In the genomic region with DNA sequence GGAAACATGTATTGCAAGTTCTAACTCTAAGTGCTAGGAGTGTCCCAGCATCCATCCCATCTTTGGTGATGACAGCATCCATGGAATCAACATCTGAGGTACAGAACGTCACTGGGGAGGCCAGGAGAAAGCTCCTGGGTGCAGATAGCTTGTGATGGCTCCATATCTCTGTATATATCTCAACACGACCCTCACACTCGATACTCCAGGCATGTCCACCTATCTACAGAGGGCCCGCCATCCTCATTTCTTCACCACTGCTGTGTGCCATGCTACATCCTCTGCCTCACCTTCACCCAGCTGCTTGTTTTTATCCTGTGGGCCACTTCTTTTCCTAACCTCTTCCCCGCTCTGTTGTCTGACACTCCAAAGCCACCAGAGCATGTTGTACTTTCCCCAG, we compare ENCODE assay signal across 16 cellular contexts.
A peak's percentile ranks its signal among the peaks of the same experiment; 100 is the strongest.
DNase-seq lines count a peak whose midpoint lies in the region; ATAC-seq, FAIRE-seq and TF ChIP-seq lines count a peak whose summit lies in the region.
"Had no signal": no experiment of that assay in that cellular context is flagged by ENCODE, and none has a peak within 500 bp of the region (broad histone marks: within the 10 kb centered on the region; RNA-seq: fewer than 3 reads in every experiment).

No MANE protein-coding gene starts in this region.

- no peak for ATAC-seq in activated CD8-positive, alpha-beta T cell treated with anti-CD3 and anti-CD28 coated beads for 36 hours
- no peak for ATAC-seq in activated CD8-positive, alpha-beta T cell treated with anti-CD3 and anti-CD28 coated beads, Interleukin-2, amount 10 ng/mL, durations not matched to agents 7 days and 5 days
- ATAC-seq: A549 had no signal

- intact Hi-C loops in activated CD8-positive, alpha-beta T cell treated with anti-CD3 and anti-CD28 coated beads for 36 hours (cut with micrococcal nuclease): no loop called here
- intact Hi-C loops in activated T-helper 1 cell treated with anti-CD3 and anti-CD28 coated beads, Interleukin-12 subunit alpha, Interleukin-12 subunit beta, Interleukin-2, Interleukin-4 antibody, amounts not matched to agents 30 ng/mL and 10 ng/mL and 1 ng/mL, durations not matched to agents 14 hours and 24 hours and 36 hours (cut with micrococcal nuclease): no loop called here

- POLR2A ChIA-PET in activated CD8-positive, alpha-beta T cell treated with anti-CD3 and anti-CD28 coated beads for 36 hours (lab: Charles Lee): interaction anchor here (0.6 to 2.3 kb wide), 3 partner anchors 11 to 161 kb away, joined by 4 to 8 read pairs (median 4); no protein-coding TSS in a partner anchor
- POLR2A ChIA-PET in activated CD8-positive, alpha-beta T cell treated with anti-CD3 and anti-CD28 coated beads, Interleukin-2, amount 10 ng/mL, durations not matched to agents 7 days and 5 days (lab: Charles Lee): interaction anchor here (1.2 kb wide), 2 partner anchors 11 to 14 kb away, joined by 3 to 4 read pairs; no protein-coding TSS in a partner anchor

- TF ChIP-seq CTCF in activated CD8-positive, alpha-beta T cell treated with anti-CD3 and anti-CD28 coated beads for 36 hours (IDR thresholded peaks at IDR 0.05): no peak
- no peak for TF ChIP-seq CTCF in osteocyte (IDR thresholded peaks at IDR 0.05)

- no peak for DNase-seq in activated CD8-positive, alpha-beta T cell treated with anti-CD3 and anti-CD28 coated beads for 36 hours
- no peak for DNase-seq in activated CD8-positive, alpha-beta T cell treated with anti-CD3 and anti-CD28 coated beads, Interleukin-2, amount 10 ng/mL, durations not matched to agents 7 days and 5 days
- DNase-seq in activated T-helper 1 cell treated with anti-CD3 and anti-CD28 coated beads, Interleukin-12 subunit alpha, Interleukin-12 subunit beta, Interleukin-2, Interleukin-4 antibody, amounts not matched to agents 30 ng/mL and 10 ng/mL and 1 ng/mL, durations not matched to agents 14 hours and 24 hours and 36 hours (ENCODE audit: low spot score): no peak
- no peak for DNase-seq in mesenchymal stem cell
- no peak for DNase-seq in stimulated activated CD4-positive, alpha-beta T cell treated with anti-CD3 and anti-CD28 coated beads, Interleukin-4, amount 100 ng/mL, for 24 hours
- DNase-seq in osteocyte (ENCODE audit: extremely low spot score, unreplicated experiment): no peak
- DNase-seq in GM19239 (ENCODE audit: insufficient read length, low spot score): no peak
- DNase-seq: effector CD8-positive, alpha-beta T cell; GDM1; KG1; NCI-H1436 treated with DMSO at 0.1 percent for 48 hours; SJCRH30; stimulated activated naive CD4-positive, alpha-beta T cell treated with Interleukin-2 at 50 U/mL for 16 hours had no signal

- no peak overlapping the region for H3K4me2 ChIP-seq in mesenchymal stem cell (ENCODE audit: low read length, poor library complexity, severe bottlenecking)
- H3K4me2 ChIP-seq: A549 had no signal

- peak overlapping the region in 1 of 2 experiments; percentile 31 for H3K18ac ChIP-seq in mesenchymal stem cell (ENCODE audit: low read depth in 1 of 2, low read length in 2 of 2)

- H3K4me3 Mint-ChIP-seq in activated CD8-positive, alpha-beta T cell treated with anti-CD3 and anti-CD28 coated beads for 36 hours: no peak overlapping the region
- no peak overlapping the region for H3K4me3 Mint-ChIP-seq in activated CD8-positive, alpha-beta T cell treated with anti-CD3 and anti-CD28 coated beads, Interleukin-2, amount 10 ng/mL, durations not matched to agents 7 days and 5 days
- H3K4me3 Mint-ChIP-seq in activated T-helper 1 cell treated with anti-CD3 and anti-CD28 coated beads, Interleukin-12 subunit alpha, Interleukin-12 subunit beta, Interleukin-2, Interleukin-4 antibody, amounts not matched to agents 30 ng/mL and 10 ng/mL and 1 ng/mL, durations not matched to agents 14 hours and 24 hours and 36 hours: no peak overlapping the region
- no peak overlapping the region for H3K4me3 Mint-ChIP-seq in osteocyte (ENCODE audit: unreplicated experiment)

- CTCF ChIA-PET in activated CD8-positive, alpha-beta T cell treated with anti-CD3 and anti-CD28 coated beads for 36 hours (lab: Charles Lee): interaction anchor here (1.1 kb wide), 1 partner anchor 82 kb away, joined by 3 read pairs; no protein-coding TSS in a partner anchor
- CTCF ChIA-PET in activated CD8-positive, alpha-beta T cell treated with anti-CD3 and anti-CD28 coated beads, Interleukin-2, amount 10 ng/mL, durations not matched to agents 7 days and 5 days (lab: Charles Lee): no interaction called here

- H3K79me1 ChIP-seq in mesenchymal stem cell (replicated peaks; ENCODE audit: low read length, poor library complexity, severe bottlenecking): no peaks in the 10 kb centered on the region

- no peak overlapping the region for H3K14ac ChIP-seq in mesenchymal stem cell (ENCODE audit: low read length in 2 of 2)

- H4K8ac ChIP-seq in mesenchymal stem cell (ENCODE audit: low read length): peak overlapping the region; percentile 83

- no peaks in the 10 kb centered on the region for H3K27me3 Mint-ChIP-seq in activated CD8-positive, alpha-beta T cell treated with anti-CD3 and anti-CD28 coated beads for 36 hours
- H3K27me3 Mint-ChIP-seq in activated CD8-positive, alpha-beta T cell treated with anti-CD3 and anti-CD28 coated beads, Interleukin-2, amount 10 ng/mL, durations not matched to agents 7 days and 5 days (ENCODE audit: low read depth): peaks cover 2% of the 10 kb centered on the region
- no peaks in the 10 kb centered on the region for H3K27me3 Mint-ChIP-seq in activated T-helper 1 cell treated with anti-CD3 and anti-CD28 coated beads, Interleukin-12 subunit alpha, Interleukin-12 subunit beta, Interleukin-2, Interleukin-4 antibody, amounts not matched to agents 30 ng/mL and 10 ng/mL and 1 ng/mL, durations not matched to agents 14 hours and 24 hours and 36 hours (ENCODE audit: insufficient read depth)
- no peaks in the 10 kb centered on the region for H3K27me3 Mint-ChIP-seq in osteocyte (ENCODE audit: unreplicated experiment)

- H3K27ac ChIP-seq in mesenchymal stem cell (ENCODE audit: low read length, poor library complexity, severe bottlenecking): no peak overlapping the region
- peak overlapping the region; percentile 97 for H3K27ac ChIP-seq in thymus (ENCODE audit: low read depth)
- H3K27ac ChIP-seq: brain microvascular endothelial cell, SJCRH30 had no signal

- H3K9me3 ChIP-seq in mesenchymal stem cell (ENCODE audit: control insufficient read depth, low read length): no peaks in the 10 kb centered on the region
- H3K9me3 ChIP-seq in thymus (ENCODE audit: control insufficient read depth): no peaks in the 10 kb centered on the region
- H3K9me3 ChIP-seq: A549, SJCRH30 had no signal

- peak overlapping the region; percentile 74 for H4K91ac ChIP-seq in mesenchymal stem cell (ENCODE audit: low read length)

- peak overlapping the region; percentile 51 for H2BK120ac ChIP-seq in mesenchymal stem cell (ENCODE audit: low read depth, low read length)

- WGBS in mesenchymal stem cell: 92% methylated on average over 5 of the region's 5 CpGs
- WGBS in thymus: 97% methylated on average over 5 of the region's 5 CpGs

- no peak overlapping the region for H2BK5ac ChIP-seq in mesenchymal stem cell (ENCODE audit: low read depth, low read length, poor library complexity, severe bottlenecking)

- no peaks in the 10 kb centered on the region for H3K36me3 ChIP-seq in mesenchymal stem cell (ENCODE audit: control insufficient read depth in 1 of 2, insufficient read depth in 2 of 2, low read depth in 1 of 2, low read length in 2 of 2)
- no peaks in the 10 kb centered on the region for H3K36me3 ChIP-seq in thymus (ENCODE audit: control insufficient read depth, insufficient read depth)
- H3K36me3 ChIP-seq: brain microvascular endothelial cell, SJCRH30 had no signal

- H3K9ac ChIP-seq in mesenchymal stem cell (ENCODE audit: low read length): no peak overlapping the region

- no peak for FAIRE-seq in GM19239 (lab: Jason Lieb, UNC)
- FAIRE-seq: A549 had no signal

- H2AK5ac ChIP-seq in mesenchymal stem cell (ENCODE audit: low read length, severe bottlenecking): no peak overlapping the region

- no peaks in the 10 kb centered on the region for H3K36me3 Mint-ChIP-seq in activated CD8-positive, alpha-beta T cell treated with anti-CD3 and anti-CD28 coated beads for 36 hours (ENCODE audit: low read depth)
- peaks cover 13% of the 10 kb centered on the region for H3K36me3 Mint-ChIP-seq in activated CD8-positive, alpha-beta T cell treated with anti-CD3 and anti-CD28 coated beads, Interleukin-2, amount 10 ng/mL, durations not matched to agents 7 days and 5 days (ENCODE audit: low read depth)
- H3K36me3 Mint-ChIP-seq in activated T-helper 1 cell treated with anti-CD3 and anti-CD28 coated beads, Interleukin-12 subunit alpha, Interleukin-12 subunit beta, Interleukin-2, Interleukin-4 antibody, amounts not matched to agents 30 ng/mL and 10 ng/mL and 1 ng/mL, durations not matched to agents 14 hours and 24 hours and 36 hours (ENCODE audit: low read depth): no peaks in the 10 kb centered on the region
- no peaks in the 10 kb centered on the region for H3K36me3 Mint-ChIP-seq in osteocyte (ENCODE audit: unreplicated experiment)

- H3K27me3 ChIP-seq in mesenchymal stem cell (ENCODE audit: control insufficient read depth in 1 of 2, insufficient read depth in 1 of 2, low read length in 2 of 2) (no peaks in the 10 kb centered on the region), thymus (ENCODE audit: control insufficient read depth, insufficient read depth) (no peaks in the 10 kb centered on the region)
- H3K27me3 ChIP-seq: brain microvascular endothelial cell had no signal

- peak overlapping the region; percentile 91 for H3K27ac Mint-ChIP-seq in activated CD8-positive, alpha-beta T cell treated with anti-CD3 and anti-CD28 coated beads for 36 hours
- no peak overlapping the region for H3K27ac Mint-ChIP-seq in activated CD8-positive, alpha-beta T cell treated with anti-CD3 and anti-CD28 coated beads, Interleukin-2, amount 10 ng/mL, durations not matched to agents 7 days and 5 days
- H3K27ac Mint-ChIP-seq in activated T-helper 1 cell treated with anti-CD3 and anti-CD28 coated beads, Interleukin-12 subunit alpha, Interleukin-12 subunit beta, Interleukin-2, Interleukin-4 antibody, amounts not matched to agents 30 ng/mL and 10 ng/mL and 1 ng/mL, durations not matched to agents 14 hours and 24 hours and 36 hours: peak overlapping the region; percentile 2
- H3K27ac Mint-ChIP-seq in osteocyte (ENCODE audit: unreplicated experiment): no peak overlapping the region

- H3K23ac ChIP-seq in mesenchymal stem cell (ENCODE audit: low read length in 2 of 2): no peak overlapping the region

- H3K4me1 ChIP-seq in mesenchymal stem cell (ENCODE audit: control insufficient read depth, insufficient read depth, low read depth, low read length): peaks cover 2% of the 10 kb centered on the region
- H3K4me1 ChIP-seq in thymus (ENCODE audit: control insufficient read depth, insufficient read depth, low read length): peaks cover 70% of the 10 kb centered on the region
- H3K4me1 ChIP-seq: SJCRH30 had no signal

- no peak overlapping the region for H3K4me3 ChIP-seq in mesenchymal stem cell (ENCODE audit: insufficient read depth in 1 of 2, low read depth in 1 of 2, low read length in 2 of 2)
- no peak overlapping the region for H3K4me3 ChIP-seq in thymus (ENCODE audit: low read length)
- H3K4me3 ChIP-seq: A549, SJCRH30 had no signal

- H3K4me1 Mint-ChIP-seq in activated CD8-positive, alpha-beta T cell treated with anti-CD3 and anti-CD28 coated beads for 36 hours (ENCODE audit: low read depth): peaks cover 44% of the 10 kb centered on the region
- H3K4me1 Mint-ChIP-seq in activated CD8-positive, alpha-beta T cell treated with anti-CD3 and anti-CD28 coated beads, Interleukin-2, amount 10 ng/mL, durations not matched to agents 7 days and 5 days (ENCODE audit: low read depth): peaks cover 34% of the 10 kb centered on the region
- H3K4me1 Mint-ChIP-seq in activated T-helper 1 cell treated with anti-CD3 and anti-CD28 coated beads, Interleukin-12 subunit alpha, Interleukin-12 subunit beta, Interleukin-2, Interleukin-4 antibody, amounts not matched to agents 30 ng/mL and 10 ng/mL and 1 ng/mL, durations not matched to agents 14 hours and 24 hours and 36 hours (ENCODE audit: low read depth): peaks cover 54% of the 10 kb centered on the region
- peaks cover 43% of the 10 kb centered on the region for H3K4me1 Mint-ChIP-seq in osteocyte (ENCODE audit: unreplicated experiment)

- no peaks in the 10 kb centered on the region for H3K9me3 Mint-ChIP-seq in activated CD8-positive, alpha-beta T cell treated with anti-CD3 and anti-CD28 coated beads for 36 hours
- H3K9me3 Mint-ChIP-seq in activated CD8-positive, alpha-beta T cell treated with anti-CD3 and anti-CD28 coated beads, Interleukin-2, amount 10 ng/mL, durations not matched to agents 7 days and 5 days (ENCODE audit: insufficient read depth): no peaks in the 10 kb centered on the region
- peaks cover 7% of the 10 kb centered on the region for H3K9me3 Mint-ChIP-seq in activated T-helper 1 cell treated with anti-CD3 and anti-CD28 coated beads, Interleukin-12 subunit alpha, Interleukin-12 subunit beta, Interleukin-2, Interleukin-4 antibody, amounts not matched to agents 30 ng/mL and 10 ng/mL and 1 ng/mL, durations not matched to agents 14 hours and 24 hours and 36 hours
- H3K9me3 Mint-ChIP-seq in osteocyte (ENCODE audit: unreplicated experiment): no peaks in the 10 kb centered on the region

- peak overlapping the region in 1 of 2 experiments; percentile 24 for H3K4ac ChIP-seq in mesenchymal stem cell (ENCODE audit: low read depth in 1 of 2, low read length in 2 of 2)

- H2AFZ ChIP-seq in mesenchymal stem cell (ENCODE audit: low read depth, low read length): no peak overlapping the region

- H2BK12ac ChIP-seq in mesenchymal stem cell (ENCODE audit: low read length in 2 of 2): peak overlapping the region; percentile 77 to 90

- peak overlapping the region; percentile 31 for H2BK15ac ChIP-seq in mesenchymal stem cell (ENCODE audit: low read depth, poor library complexity, severe bottlenecking)

Comparison
In these comparisons a context has a peak if more than half of its experiments do, and no peak if none do; other contexts are left out.
1. H3K27ac Mint-ChIP-seq: peak in activated CD8-positive, alpha-beta T cell treated with anti-CD3 and anti-CD28 coated beads for 36 hours (single experiment) and activated T-helper 1 cell treated with anti-CD3 and anti-CD28 coated beads, Interleukin-12 subunit alpha, Interleukin-12 subunit beta, Interleukin-2, Interleukin-4 antibody, amounts not matched to agents 30 ng/mL and 10 ng/mL and 1 ng/mL, durations not matched to agents 14 hours and 24 hours and 36 hours (single experiment); none in activated CD8-positive, alpha-beta T cell treated with anti-CD3 and anti-CD28 coated beads, Interleukin-2, amount 10 ng/mL, durations not matched to agents 7 days and 5 days (single experiment) and osteocyte (single experiment).